Comparison of ENCODE assay signal across 17 cellular contexts in the genomic region with DNA sequence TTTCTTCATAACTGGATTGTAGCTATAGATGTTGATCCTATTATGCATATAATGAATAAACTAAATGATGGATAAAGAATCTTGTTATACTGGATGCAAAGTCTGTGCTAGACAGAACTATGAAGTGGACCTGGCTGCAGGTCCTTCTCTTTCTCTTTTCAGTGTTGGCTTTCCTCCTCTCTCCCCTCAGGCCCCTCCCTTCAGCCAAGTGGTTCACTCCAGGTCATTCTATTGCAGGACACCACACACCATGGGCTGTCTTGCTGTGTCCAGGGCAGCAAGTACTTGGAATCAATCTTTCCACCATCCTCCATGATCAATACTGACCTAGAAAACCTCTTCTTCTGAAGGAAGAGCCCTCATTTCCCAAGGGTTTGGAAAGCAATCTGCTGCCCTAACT. TPM values are rescaled to one million over a fixed set of nuclear protein-coding genes. Genes with fewer than 3 reads are reported as not detected.
DNase-seq lines count a peak whose midpoint lies in the region; ATAC-seq and TF ChIP-seq lines count a peak whose summit lies in the region.
"Had no signal": no experiment of that assay in that cellular context is flagged by ENCODE, and none has a peak within 500 bp of the region (broad histone marks: within the 10 kb centered on the region; RNA-seq: fewer than 3 reads in every experiment).

No MANE protein-coding gene starts in this region.

- H3K36me3 Mint-ChIP-seq in T-helper 1 cell treated with Interleukin-12 subunit alpha and Interleukin-12 subunit beta and Interleukin-4 antibody, amounts not matched to agents 30 μg/mL and 1 μg/mL, for 36 hours (ENCODE audit: low read depth): peaks cover 51% of the 10 kb centered on the region
- H3K36me3 Mint-ChIP-seq in stimulated activated effector memory CD8-positive, alpha-beta T cell treated with anti-CD3 and anti-CD28 coated beads, Interleukin-12 subunit alpha, Interleukin-12 subunit beta, amount 100 ng/mL, for 72 hours: peaks cover 41% of the 10 kb centered on the region

- H3K9me3 Mint-ChIP-seq in T-helper 1 cell treated with Interleukin-12 subunit alpha and Interleukin-12 subunit beta and Interleukin-4 antibody, amounts not matched to agents 30 μg/mL and 1 μg/mL, for 36 hours: no peaks in the 10 kb centered on the region
- H3K9me3 Mint-ChIP-seq in stimulated activated effector memory CD8-positive, alpha-beta T cell treated with anti-CD3 and anti-CD28 coated beads, Interleukin-12 subunit alpha, Interleukin-12 subunit beta, amount 100 ng/mL, for 72 hours: no peaks in the 10 kb centered on the region
- H3K9me3 Mint-ChIP-seq: H9 had no signal

- H3K4me1 ChIP-seq in heart left ventricle (peaks cover 0 to 53% (median 12%) of the 10 kb centered on the region in 12 donors), right atrium auricular region (peaks cover 0 to 6% of the 10 kb centered on the region in 2 donors), heart right ventricle (peaks cover 0 to 49% (median 13%) of the 10 kb centered on the region in 9 donors)

- no peak overlapping the region for H3K4me3 Mint-ChIP-seq in T-helper 1 cell treated with Interleukin-12 subunit alpha and Interleukin-12 subunit beta and Interleukin-4 antibody, amounts not matched to agents 30 μg/mL and 1 μg/mL, for 36 hours
- no peak overlapping the region for H3K4me3 Mint-ChIP-seq in stimulated activated effector memory CD8-positive, alpha-beta T cell treated with anti-CD3 and anti-CD28 coated beads, Interleukin-12 subunit alpha, Interleukin-12 subunit beta, amount 100 ng/mL, for 72 hours
- H3K4me3 Mint-ChIP-seq: H9 had no signal

- no peak for TF ChIP-seq CTCF in heart left ventricle (IDR thresholded peaks at IDR 0.05)
- TF ChIP-seq CTCF in right atrium auricular region (IDR thresholded peaks at IDR 0.05): no peak
- no peak for TF ChIP-seq CTCF in heart right ventricle (IDR thresholded peaks at IDR 0.05)

- H3K4me1 Mint-ChIP-seq in T-helper 1 cell treated with Interleukin-12 subunit alpha and Interleukin-12 subunit beta and Interleukin-4 antibody, amounts not matched to agents 30 μg/mL and 1 μg/mL, for 36 hours (ENCODE audit: low read depth): peaks cover 63% of the 10 kb centered on the region
- peaks cover 64% of the 10 kb centered on the region for H3K4me1 Mint-ChIP-seq in stimulated activated effector memory CD8-positive, alpha-beta T cell treated with anti-CD3 and anti-CD28 coated beads, Interleukin-12 subunit alpha, Interleukin-12 subunit beta, amount 100 ng/mL, for 72 hours

- TF ChIP-seq POLR2A in heart left ventricle (IDR thresholded peaks at IDR 0.05): no peak

- ATAC-seq in heart left ventricle (peak in 3 of 4 donors; percentile 68 to 81 (median 79)), heart right ventricle (peak in 7 of 8 donors; percentile 49 to 80 (median 70)), GM18498 (IDR thresholded peaks at IDR 0.05; ENCODE audit: unreplicated experiment) (no peak)
- ATAC-seq in stimulated activated effector memory CD8-positive, alpha-beta T cell treated with anti-CD3 and anti-CD28 coated beads, Interleukin-12 subunit alpha, Interleukin-12 subunit beta, amount 100 ng/mL, for 72 hours: no peak
- ATAC-seq: Panc1 had no signal

- no peaks in the 10 kb centered on the region for H3K9me3 ChIP-seq in heart left ventricle
- no peaks in the 10 kb centered on the region for H3K9me3 ChIP-seq in right atrium auricular region
- no peaks in the 10 kb centered on the region for H3K9me3 ChIP-seq in heart right ventricle

- H3K27ac ChIP-seq in heart left ventricle: no peak overlapping the region
- no peak overlapping the region for H3K27ac ChIP-seq in right atrium auricular region
- H3K27ac ChIP-seq in heart right ventricle: no peak overlapping the region
- H3K27ac ChIP-seq: 22Rv1 had no signal

- intact Hi-C loops in heart left ventricle (cut with DNase I): no loop called here
- intact Hi-C loops in heart right ventricle (cut with DNase I): no loop called here

- H3K36me3 ChIP-seq in heart left ventricle (peaks cover 0 to 23% (median 14%) of the 10 kb centered on the region in 9 donors), right atrium auricular region (peaks cover 6% of the 10 kb centered on the region), heart right ventricle (peaks cover 0 to 43% (median 0%) of the 10 kb centered on the region in 9 donors)

- peak overlapping the region; percentile 34 for H3K27ac Mint-ChIP-seq in T-helper 1 cell treated with Interleukin-12 subunit alpha and Interleukin-12 subunit beta and Interleukin-4 antibody, amounts not matched to agents 30 μg/mL and 1 μg/mL, for 36 hours
- H3K27ac Mint-ChIP-seq in stimulated activated effector memory CD8-positive, alpha-beta T cell treated with anti-CD3 and anti-CD28 coated beads, Interleukin-12 subunit alpha, Interleukin-12 subunit beta, amount 100 ng/mL, for 72 hours: peak overlapping the region; percentile 60

- H3K27me3 Mint-ChIP-seq in T-helper 1 cell treated with Interleukin-12 subunit alpha and Interleukin-12 subunit beta and Interleukin-4 antibody, amounts not matched to agents 30 μg/mL and 1 μg/mL, for 36 hours (ENCODE audit: low read depth): no peaks in the 10 kb centered on the region

- H3K27me3 ChIP-seq in heart left ventricle (no peaks in the 10 kb centered on the region), right atrium auricular region (no peaks in the 10 kb centered on the region), heart right ventricle (no peaks in the 10 kb centered on the region)

- H3K4me3 ChIP-seq in heart left ventricle (no peak overlapping the region), right atrium auricular region (no peak overlapping the region), heart right ventricle (no peak overlapping the region)

- DNase-seq in T-helper 1 cell: no peak
- DNase-seq in heart left ventricle: peak in 1 of 5 donors; percentile 35
- DNase-seq in right atrium auricular region (ENCODE audit: low spot score): no peak
- DNase-seq in heart right ventricle: no peak
- no peak for DNase-seq in stimulated activated effector memory CD8-positive, alpha-beta T cell treated with anti-CD3 and anti-CD28 coated beads, Interleukin-12 subunit alpha, Interleukin-12 subunit beta, amount 100 ng/mL, for 72 hours (ENCODE audit: low spot score in 2 of 2)
- no peak for DNase-seq in T-helper 9 cell
- DNase-seq: H9, Karpas-422, NCI-H1417, NCI-H2029, NCI-H2171 treated with DMSO at 0.1 percent for 48 hours, NCI-H510A, NCI-H82 had no signal

RNA-seq across cellular contexts. Expression of gene EIF4E3, which starts 20.3 kb away (rescaled TPM):
- total RNA-seq in heart left ventricle: 10 to 100 TPM; 28.5 to 53.0 (median 47.1) TPM
- polyA plus RNA-seq in heart left ventricle: 10 to 100 TPM; 18.4 to 23.1 TPM
- 10 to 100 TPM; 18.2 to 23.3 TPM for total RNA-seq in right atrium auricular region
- 10 to 100 TPM; 44.8 to 58.1 (median 53.0) TPM for total RNA-seq in heart right ventricle
- polyA plus RNA-seq in heart right ventricle: 10 to 100 TPM; 12.9 to 13.1 TPM

RNA-seq across cellular contexts. Expression of gene GPR27, which starts 48.7 kb away (rescaled TPM):
- 1 to 10 TPM; 2.0 to 8.0 (median 5.8) TPM for total RNA-seq in heart left ventricle
- polyA plus RNA-seq in heart left ventricle: under 1 TPM; 0.57 to 0.69 TPM
- 1 to 10 TPM in 1 of 2 donors, under 1 TPM in 1; 0.98 to 1.9 TPM for total RNA-seq in right atrium auricular region
- 10 to 100 TPM in 1 of 10 donors, 1 to 10 TPM in 8, under 1 TPM in 1; 0.95 to 10.0 (median 6.0) TPM for total RNA-seq in heart right ventricle
- under 1 TPM; 0.26 to 0.37 TPM for polyA plus RNA-seq in heart right ventricle

Comparison
In these comparisons a context has a peak if more than half of its experiments do, and no peak if none do; other contexts are left out.
1. ATAC-seq: peak in heart left ventricle (3 of 4) and heart right ventricle (7 of 8); none in stimulated activated effector memory CD8-positive, alpha-beta T cell treated with anti-CD3 and anti-CD28 coated beads, Interleukin-12 subunit alpha, Interleukin-12 subunit beta, amount 100 ng/mL, for 72 hours (single experiment) and GM18498 (single experiment).